Comparison of ENCODE assay signal across 9 cellular contexts in the genomic region with DNA sequence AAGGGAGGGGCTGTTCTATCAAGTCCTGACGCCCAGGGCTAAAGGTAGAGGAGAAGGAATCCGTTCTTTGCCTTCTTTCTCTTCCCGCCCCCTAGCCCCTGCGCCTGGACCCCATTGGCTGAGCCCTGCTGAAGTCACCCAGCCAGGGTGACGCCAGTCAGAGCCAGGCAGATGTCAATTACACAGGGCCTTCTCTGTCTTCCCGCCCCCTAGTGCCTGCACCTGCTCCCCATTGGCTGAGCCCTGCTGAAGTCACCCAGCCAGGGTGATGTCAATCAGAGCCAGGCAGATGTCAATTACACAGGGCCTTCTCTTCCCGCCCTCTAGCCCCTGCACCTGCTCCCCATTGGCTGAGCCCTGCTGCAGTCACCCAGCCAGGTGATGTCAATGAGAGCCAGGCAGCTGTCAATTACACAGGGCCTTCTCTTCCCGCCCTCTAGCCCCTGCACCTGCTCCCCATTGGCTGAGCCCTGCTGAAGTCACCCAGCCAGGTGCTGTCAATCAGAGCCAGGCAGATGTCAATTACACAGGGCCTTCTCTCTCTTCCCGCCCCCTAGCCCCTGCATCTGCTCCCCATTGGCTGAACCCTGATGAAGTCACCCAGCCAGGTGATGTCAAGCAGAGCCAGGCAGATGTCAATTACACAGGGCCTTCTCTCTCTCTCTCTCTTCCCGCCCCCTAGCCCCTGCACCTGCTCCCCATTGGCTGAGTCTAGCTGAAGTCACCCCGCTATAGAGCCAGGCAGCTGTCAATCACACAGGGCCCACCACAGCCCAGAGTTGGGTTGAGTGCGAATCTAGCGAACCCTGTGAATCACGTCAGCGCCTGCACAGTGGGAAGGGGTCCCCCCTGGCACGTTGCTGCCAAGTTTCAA. TPM values are rescaled to one million over a fixed set of nuclear protein-coding genes. Genes with fewer than 3 reads are reported as not detected.
DNase-seq lines count a peak whose midpoint lies in the region; ATAC-seq and TF ChIP-seq lines count a peak whose summit lies in the region.
"Had no signal": no experiment of that assay in that cellular context is flagged by ENCODE, and none has a peak within 500 bp of the region (broad histone marks: within the 10 kb centered on the region; RNA-seq: fewer than 3 reads in every experiment).

No MANE protein-coding gene starts in this region.

- H3K4me3 ChIP-seq in colonic mucosa, result no peak overlapping the region
- no peak overlapping the region for H3K4me3 ChIP-seq in GM23248
- peak overlapping the region in 1 of 4 donors; percentile 8 for H3K4me3 ChIP-seq in sigmoid colon
- H3K4me3 ChIP-seq: gastrocnemius medialis had no signal

- no peaks in the 10 kb centered on the region for H4K20me1 ChIP-seq in GM23248 (ENCODE audit: insufficient read depth)

- TF ChIP-seq POLR2A in GM15510 (IDR thresholded peaks at IDR 0.05; ENCODE audit: borderline replicate concordance, extremely low read depth, insufficient read length) (peak; percentile 40), sigmoid colon (IDR thresholded peaks at IDR 0.05) (no peak)

- H3K36me3 ChIP-seq in colonic mucosa (no peaks in the 10 kb centered on the region), GM23248 (ENCODE audit: low read depth) (no peaks in the 10 kb centered on the region), sigmoid colon (no peaks in the 10 kb centered on the region)
- H3K36me3 ChIP-seq: gastrocnemius medialis had no signal

- intact Hi-C loops in colonic mucosa (cut with DNase I) (no loop called here), sigmoid colon (cut with DNase I) (no loop called here)

- peaks cover 24% of the 10 kb centered on the region for H3K4me1 Mint-ChIP-seq in T-helper 1 cell treated with Interleukin-12 subunit alpha and Interleukin-12 subunit beta and Interleukin-4 antibody, amounts not matched to agents 30 μg/mL and 1 μg/mL, for 36 hours (ENCODE audit: low read depth)

- in situ Hi-C loops in GM23248 (cut with MboI), result no loop called here

- peak overlapping the region; percentile 84 for H3K27ac Mint-ChIP-seq in T-helper 1 cell treated with Interleukin-12 subunit alpha and Interleukin-12 subunit beta and Interleukin-4 antibody, amounts not matched to agents 30 μg/mL and 1 μg/mL, for 36 hours

- no peak for TF ChIP-seq EP300 in sigmoid colon (IDR thresholded peaks at IDR 0.05)

- no peak for TF ChIP-seq CTCF in colonic mucosa (IDR thresholded peaks at IDR 0.05)
- no peak for TF ChIP-seq CTCF in sigmoid colon (IDR thresholded peaks at IDR 0.05)

- H3K27ac ChIP-seq in colonic mucosa (no peak overlapping the region), GM23248 (no peak overlapping the region), sigmoid colon (no peak overlapping the region)
- H3K27ac ChIP-seq: gastrocnemius medialis had no signal

- DNase-seq in colonic mucosa (peak; percentile 33), pons (ENCODE audit: low spot score) (peak; percentile 72), GM19238 (ENCODE audit: insufficient read length, low spot score) (no peak), GM23248 (no peak), sigmoid colon (no peak)

- H3K9me3 Mint-ChIP-seq in T-helper 1 cell treated with Interleukin-12 subunit alpha and Interleukin-12 subunit beta and Interleukin-4 antibody, amounts not matched to agents 30 μg/mL and 1 μg/mL, for 36 hours, result no peaks in the 10 kb centered on the region

- H3K9ac ChIP-seq in colonic mucosa (ENCODE audit: low read depth in 2 of 2, low read length in 2 of 2) (no peak overlapping the region), GM23248 (no peak overlapping the region)

- no peaks in the 10 kb centered on the region for H3K9me3 ChIP-seq in colonic mucosa
- no peaks in the 10 kb centered on the region for H3K9me3 ChIP-seq in GM23248 (ENCODE audit: low read depth)
- no peaks in the 10 kb centered on the region for H3K9me3 ChIP-seq in sigmoid colon
- H3K9me3 ChIP-seq: gastrocnemius medialis had no signal

- H3K4me3 Mint-ChIP-seq in T-helper 1 cell treated with Interleukin-12 subunit alpha and Interleukin-12 subunit beta and Interleukin-4 antibody, amounts not matched to agents 30 μg/mL and 1 μg/mL, for 36 hours, result peak overlapping the region; percentile 74

- no peak overlapping the region for H3K4me2 ChIP-seq in GM23248 (ENCODE audit: unreplicated experiment)

- 42 to 55% methylated on average over 9 to 16 of the region's 16 CpGs for WGBS in GM23248 (ENCODE audit: low coverage in 1 of 2, low lambda C conversion rate in 2 of 2, missing lambda C conversion rate in 2 of 2), 2 experiments
- 73 to 77% methylated on average over 16 of the region's 16 CpGs for WGBS in sigmoid colon, 2 donors

- no peaks in the 10 kb centered on the region for H3K79me2 ChIP-seq in GM23248 (ENCODE audit: insufficient read depth)

- H3F3A ChIP-seq in GM23248 (ENCODE audit: insufficient read depth), result no peaks in the 10 kb centered on the region

- H3K27me3 Mint-ChIP-seq in T-helper 1 cell treated with Interleukin-12 subunit alpha and Interleukin-12 subunit beta and Interleukin-4 antibody, amounts not matched to agents 30 μg/mL and 1 μg/mL, for 36 hours (ENCODE audit: low read depth), result no peaks in the 10 kb centered on the region

- H3K4me1 ChIP-seq in colonic mucosa (no peaks in the 10 kb centered on the region), GM23248 (ENCODE audit: insufficient read depth) (0 out of 2 replicates have a peak, but pooled peaks cover 9% of the 10 kb centered on the region), sigmoid colon (no peaks in the 10 kb centered on the region)
- H3K4me1 ChIP-seq: gastrocnemius medialis had no signal

- H3K36me3 Mint-ChIP-seq in T-helper 1 cell treated with Interleukin-12 subunit alpha and Interleukin-12 subunit beta and Interleukin-4 antibody, amounts not matched to agents 30 μg/mL and 1 μg/mL, for 36 hours (ENCODE audit: low read depth), result peaks cover 34% of the 10 kb centered on the region

- H3K27me3 ChIP-seq in colonic mucosa (no peaks in the 10 kb centered on the region), GM23248 (replicated peaks; ENCODE audit: insufficient read depth) (no peaks in the 10 kb centered on the region), sigmoid colon (no peaks in the 10 kb centered on the region)
- H3K27me3 ChIP-seq: gastrocnemius medialis had no signal

- peak; percentile 88 for ATAC-seq in HG02852 (IDR thresholded peaks at IDR 0.05; ENCODE audit: unreplicated experiment)
- ATAC-seq: gastrocnemius medialis had no signal

- no peak overlapping the region for H2AFZ ChIP-seq in GM23248

- no peaks in the 10 kb centered on the region for H3K9me2 ChIP-seq in GM23248 (ENCODE audit: insufficient read depth)

RNA-seq across cellular contexts. Expression of a gene that starts 46.4 kb away (rescaled TPM):
- under 1 TPM in 1 of 2 donors, not detected in 1; 0.27 TPM for total RNA-seq in colonic mucosa
- not detected in 2 replicates for total RNA-seq in GM23248 (2014; rRNA removed; shearing (Covaris generic))
- polyA plus RNA-seq in GM23248 (2016; fragmentation: Nextera tagmentation; extraction: Ambion mirVana), result not detected in 2 replicates
- not detected for total RNA-seq in sigmoid colon
- polyA plus RNA-seq in sigmoid colon, result under 1 TPM in 1 of 3 donors, not detected in 2; 0.22 TPM
- total RNA-seq: gastrocnemius medialis had no signal

Comparison
In these comparisons a context has a peak if more than half of its experiments do, and no peak if none do; other contexts are left out.
1. DNase-seq: peak in colonic mucosa (single experiment) and pons (single experiment); none in GM19238 (single experiment), GM23248 (single experiment) and sigmoid colon (single experiment).